In the genomic region with DNA sequence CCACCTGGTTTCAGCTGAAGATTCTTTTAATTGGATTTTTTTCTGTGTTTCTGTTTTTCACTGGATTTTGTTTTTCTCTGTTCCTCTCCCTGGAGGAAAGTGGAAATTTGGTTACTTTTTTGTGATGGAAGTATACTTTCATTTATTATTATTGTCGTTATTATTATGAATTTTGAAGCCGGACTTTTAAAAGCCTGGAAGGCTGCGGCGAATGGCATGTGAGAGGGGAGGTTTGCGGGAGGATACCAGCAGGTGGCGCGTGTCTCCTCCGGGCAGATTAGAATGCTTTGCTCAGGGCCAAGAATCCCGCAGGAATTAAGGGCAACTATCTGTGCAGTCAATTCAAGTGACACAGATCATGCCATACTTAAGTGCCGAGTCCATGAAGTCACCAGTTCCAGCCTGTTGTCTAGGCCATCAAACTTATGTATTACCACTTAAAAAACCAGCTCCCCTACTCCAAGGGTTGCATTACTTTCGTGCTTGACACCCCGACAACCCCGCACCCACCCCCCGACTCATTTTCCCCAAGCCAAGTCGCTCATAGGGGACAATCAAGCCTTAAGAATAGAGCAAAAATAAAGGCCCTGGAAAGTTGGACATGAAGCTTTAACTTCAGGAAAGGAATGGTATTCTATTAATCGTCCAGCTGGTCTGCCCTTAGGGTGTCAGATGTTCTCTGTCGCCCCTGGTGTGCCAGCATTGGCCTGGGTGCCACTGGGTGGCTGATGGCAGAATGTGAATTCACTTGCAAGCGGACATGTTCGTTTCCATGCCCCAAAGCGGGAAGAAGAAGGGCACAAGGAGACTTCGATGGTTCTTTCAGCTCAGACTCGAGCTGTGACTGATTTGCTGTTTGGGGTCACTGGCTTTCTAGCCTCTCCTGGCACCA, we compare ENCODE assay signal across 8 cellular contexts. TPM values are rescaled to one million over a fixed set of nuclear protein-coding genes. Genes with fewer than 3 reads are reported as not detected.
DNase-seq lines count a peak whose midpoint lies in the region; ATAC-seq lines count a peak whose summit lies in the region.

No MANE protein-coding gene starts in this region.

- peak; percentile 8 to 57 (median 15) for DNase-seq in activated CD4-positive, CD25-positive, alpha-beta regulatory T cell (lab: John Stamatoyannopoulos, UW)
- DNase-seq in NCI-H2107 treated with DMSO at 0.1 percent for 48 hours (lab: John Stamatoyannopoulos, UW; ENCODE audit: unreplicated experiment) = peak; percentile 44
- peak; percentile 24 for DNase-seq in activated CD4-positive, CD25-positive, alpha-beta regulatory T cell treated with anti-CD3 and anti-CD28 coated beads, Interleukin-2, amount 50 U/mL, for 16 hours (ENCODE audit: low read depth, low spot score)
- DNase-seq in cerebellum (ENCODE audit: low spot score) = peak; percentile 73
- peak; percentile 90 for DNase-seq in kidney tubule cell (ENCODE audit: low spot score)
- DNase-seq in stimulated activated CD4-positive, alpha-beta T cell treated with anti-CD3 and anti-CD28 coated beads, Interleukin-1b, Interleukin-23, amount 100 ng/mL, for 24 hours (ENCODE audit: low read depth in 4 of 4, low spot score in 1 of 4) = peak; percentile 41 to 58 (median 49)

- ATAC-seq in activated CD4-positive, CD25-positive, alpha-beta regulatory T cell treated with anti-CD3 and anti-CD28 coated beads, Interleukin-2, amount 50 U/mL, for 24 hours = no peak
- no peak for ATAC-seq in GM18870 (IDR thresholded peaks at IDR 0.05; ENCODE audit: unreplicated experiment)

RNA-seq across cellular contexts. Expression of gene LRCH1, which starts 1.3 kb away (rescaled TPM):
- total RNA-seq in cerebellum = 25.3 TPM

Comparison
In these comparisons a context has a peak if more than half of its experiments do, and no peak if none do; other contexts are left out.
1. DNase-seq: peak in every context shown above with its lines; median percentile 90 in kidney tubule cell; 73 in cerebellum; 49 in stimulated activated CD4-positive, alpha-beta T cell treated with anti-CD3 and anti-CD28 coated beads, Interleukin-1b, Interleukin-23, amount 100 ng/mL, for 24 hours; 44 in NCI-H2107 treated with DMSO at 0.1 percent for 48 hours; 24 in activated CD4-positive, CD25-positive, alpha-beta regulatory T cell treated with anti-CD3 and anti-CD28 coated beads, Interleukin-2, amount 50 U/mL, for 16 hours; 15 in activated CD4-positive, CD25-positive, alpha-beta regulatory T cell.